12 cellular contexts compared by ENCODE assay signal in genomic region chr5:850511-851006, GRCh38. TPM values are rescaled to one million over a fixed set of nuclear protein-coding genes. Genes with fewer than 3 reads are reported as not detected.
DNase-seq lines count a peak whose midpoint lies in the region; ATAC-seq and TF ChIP-seq lines count a peak whose summit lies in the region.
"Had no signal": no experiment of that assay in that cellular context is flagged by ENCODE, and none has a peak within 500 bp of the region (broad histone marks: within the 10 kb centered on the region; RNA-seq: fewer than 3 reads in every experiment).

ZDHHC11 (minus strand) TSS chr5:850986; CDS start chr5:850602, 384 bp downstream.

- TF ChIP-seq EP300 in gastroesophageal sphincter (IDR thresholded peaks at IDR 0.05), result no peak

- H3K27me3 ChIP-seq in gastroesophageal sphincter, result peaks cover 52% of the 10 kb centered on the region
- H3K27me3 ChIP-seq: adrenal gland had no signal

- no peaks in the 10 kb centered on the region for H3K9me3 Mint-ChIP-seq in activated naive CD4-positive, alpha-beta T cell treated with anti-CD3 and anti-CD28 coated beads, Interleukin-2, amount 50 U/mL, for 72 hours

- H3K27ac ChIP-seq in gastroesophageal sphincter, result no peak within 1 kb of the TSS
- H3K27ac ChIP-seq: adrenal gland, SK-N-MC had no signal

- peaks cover 0 to 22% (median 10%) of the 10 kb centered on the region in 3 donors for H3K4me1 ChIP-seq in gastroesophageal sphincter
- H3K4me1 ChIP-seq: adrenal gland had no signal

- intact Hi-C loops in Right ventricle myocardium superior (cut with DNase I), result no loop called here
- intact Hi-C loops in posterior cingulate gyrus (cut with DNase I), result no loop called here

- no peak within 1 kb of the TSS for H3K27ac Mint-ChIP-seq in activated naive CD4-positive, alpha-beta T cell treated with anti-CD3 and anti-CD28 coated beads, Interleukin-2, amount 50 U/mL, for 72 hours
- H3K27ac Mint-ChIP-seq: stimulated activated naive CD8-positive, alpha-beta T cell treated with anti-CD3 and anti-CD28 coated beads, Interleukin-15, amount 100 ng/mL, for 72 hours had no signal

- 90 to 100% methylated on average over 2 of the region's 27 CpGs for WGBS in gastroesophageal sphincter (ENCODE audit: low coverage in 1 of 2), 2 donors

- DNase-seq in DMS79 treated with DMSO at 0.1 percent for 48 hours (lab: John Stamatoyannopoulos, UW), result peak; percentile 36
- DNase-seq in NCI-H146 (lab: John Stamatoyannopoulos, UW), result peak; percentile 85
- DNase-seq in Right ventricle myocardium superior, result peak; percentile 85
- peak in 8 of 10 donors; percentile 13 to 95 (median 46) for DNase-seq in posterior cingulate gyrus
- DNase-seq in SHP77 (lab: John Stamatoyannopoulos, UW), result no peak
- no peak for DNase-seq in T-helper 9 cell
- DNase-seq in activated naive CD4-positive, alpha-beta T cell treated with anti-CD3 and anti-CD28 coated beads, Interleukin-2, amount 50 U/mL, for 72 hours (ENCODE audit: low spot score in 2 of 2), result no peak
- DNase-seq: IMR-90 had no signal

- no peaks in the 10 kb centered on the region for H3K9me3 ChIP-seq in gastroesophageal sphincter
- H3K9me3 ChIP-seq: adrenal gland had no signal

- H3K36me3 ChIP-seq in gastroesophageal sphincter, result peaks cover 0 to 5% of the 10 kb centered on the region in 2 donors
- H3K36me3 ChIP-seq: adrenal gland had no signal

- peak within 1 kb of the TSS in 1 of 2 donors; percentile 34 for H3K4me3 ChIP-seq in gastroesophageal sphincter
- H3K4me3 ChIP-seq: adrenal gland, SK-N-MC had no signal

- peak; percentile 83 for ATAC-seq in Right ventricle myocardium superior (ENCODE audit: poor library complexity)
- ATAC-seq in gastroesophageal sphincter, result no peak
- ATAC-seq in activated naive CD4-positive, alpha-beta T cell treated with anti-CD3 and anti-CD28 coated beads, Interleukin-2, amount 50 U/mL, for 72 hours, result no peak
- ATAC-seq: stimulated activated naive CD8-positive, alpha-beta T cell treated with anti-CD3 and anti-CD28 coated beads, Interleukin-15, amount 100 ng/mL, for 72 hours had no signal

- TF ChIP-seq POLR2A in gastroesophageal sphincter (IDR thresholded peaks at IDR 0.05), result no peak

- TF ChIP-seq CTCF in gastroesophageal sphincter (IDR thresholded peaks at IDR 0.05), result no peak

- H3K36me3 Mint-ChIP-seq in activated naive CD4-positive, alpha-beta T cell treated with anti-CD3 and anti-CD28 coated beads, Interleukin-2, amount 50 U/mL, for 72 hours, result no peaks in the 10 kb centered on the region

RNA-seq across cellular contexts. Expression of gene ZDHHC11, which starts in this region (rescaled TPM):
- 55.6 TPM for total RNA-seq in Right ventricle myocardium superior
- 10 to 100 TPM in 2 of 4 donors, 1 to 10 TPM in 2; 2.3 to 19.1 (median 7.4) TPM for total RNA-seq in gastroesophageal sphincter
- total RNA-seq in activated naive CD4-positive, alpha-beta T cell treated with anti-CD3 and anti-CD28 coated beads, Interleukin-2, amount 50 U/mL, for 72 hours, result 10 to 100 TPM in 1 of 2 donors, 1 to 10 TPM in 1; 3.4 to 19.3 TPM

Comparison
In these comparisons a context has a peak if more than half of its experiments do, and no peak if none do; other contexts are left out.
1. DNase-seq: peak in DMS79 treated with DMSO at 0.1 percent for 48 hours (single experiment), NCI-H146 (single experiment), Right ventricle myocardium superior (single experiment) and posterior cingulate gyrus (8 of 10); none in SHP77 (0 of 2), T-helper 9 cell (single experiment) and activated naive CD4-positive, alpha-beta T cell treated with anti-CD3 and anti-CD28 coated beads, Interleukin-2, amount 50 U/mL, for 72 hours (0 of 2).